ENCODE assay signal across 16 cellular contexts in the genomic region with DNA sequence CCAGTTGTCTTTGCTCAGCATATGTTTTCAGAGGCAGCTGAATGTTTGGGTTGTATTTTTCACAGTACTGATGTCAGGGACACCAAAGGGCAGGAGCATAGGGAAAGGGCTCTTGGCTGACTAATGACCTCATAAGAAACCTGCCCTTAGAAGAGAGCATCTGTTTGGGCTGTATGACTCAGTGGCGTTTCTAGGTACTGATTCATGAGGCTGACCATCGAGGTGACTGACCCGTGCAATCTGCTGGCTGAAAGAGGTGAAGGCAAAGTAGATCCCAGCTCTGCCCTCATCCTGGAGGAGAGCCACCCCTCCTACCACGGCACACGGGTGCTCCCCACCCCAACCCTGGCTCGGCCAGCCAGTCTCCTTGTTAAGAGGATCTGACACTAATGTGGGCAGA. TPM values are rescaled to one million over a fixed set of nuclear protein-coding genes. Genes with fewer than 3 reads are reported as not detected.
DNase-seq lines count a peak whose midpoint lies in the region; ATAC-seq and TF ChIP-seq lines count a peak whose summit lies in the region.
"Had no signal": no experiment of that assay in that cellular context is flagged by ENCODE, and none has a peak within 500 bp of the region (broad histone marks: within the 10 kb centered on the region; RNA-seq: fewer than 3 reads in every experiment).

No MANE protein-coding gene starts in this region.

- BruUV-seq in Calu3 (replicated peaks; lab: Mats Ljungman, UMichigan) = no TSS peak

- H3K79me2 ChIP-seq in fibroblast of lung (ENCODE audit: control insufficient read depth, insufficient read depth, low read length) = no peaks in the 10 kb centered on the region

- H3K27me3 ChIP-seq in RWPE2 (ENCODE audit: insufficient read depth, poor library complexity, severe bottlenecking) (no peaks in the 10 kb centered on the region), fibroblast of lung (ENCODE audit: control insufficient read depth, insufficient read depth, low read length) (no peaks in the 10 kb centered on the region), gastrocnemius medialis (no peaks in the 10 kb centered on the region)

- peak; percentile 30 to 47 for TF ChIP-seq POLR2A in gastrocnemius medialis (IDR thresholded peaks at IDR 0.05)

- CTCF ChIA-PET in Calu3 (lab: Charles Lee) (no interaction called here), HEK293T (lab: Yijun Ruan, JAX) (no interaction called here)

- H3K4me3 ChIP-seq in RWPE2 (ENCODE audit: severe bottlenecking) = no peak overlapping the region
- H3K4me3 ChIP-seq in fibroblast of lung (replicated peaks in 1 of 4; ENCODE audit: control extremely low read depth in 1 of 4, insufficient read depth in 1 of 4, low read depth in 3 of 4, low read length in 4 of 4) = no peak overlapping the region
- no peak overlapping the region for H3K4me3 ChIP-seq in gastrocnemius medialis
- H3K4me3 ChIP-seq: SK-N-MC had no signal

- no peak overlapping the region for H3K9ac ChIP-seq in fibroblast of lung (ENCODE audit: insufficient read depth, low read length)

- H3K4me3 Mint-ChIP-seq in Calu3 (ENCODE audit: low read depth, unreplicated experiment) = no peak overlapping the region
- H3K4me3 Mint-ChIP-seq: CD8-positive, alpha-beta memory T cell; nephron had no signal

- intact Hi-C loops in Calu3 (cut with micrococcal nuclease; ENCODE audit: unreplicated experiment) (no loop called here), gastrocnemius medialis (cut with DNase I; ENCODE audit: low total_unique reads) (loop anchor here (1.0 kb wide), 1 partner anchor 86 kb away; no protein-coding TSS in a partner anchor)

- peaks cover 12% of the 10 kb centered on the region for H3K36me3 Mint-ChIP-seq in Calu3 (ENCODE audit: insufficient read depth, unreplicated experiment)
- H3K36me3 Mint-ChIP-seq: CD8-positive, alpha-beta memory T cell had no signal

- TF ChIP-seq CTCF in Calu3 (IDR thresholded peaks at IDR 0.05; ENCODE audit: unreplicated experiment) = no peak
- no peak for TF ChIP-seq CTCF in RWPE2 (IDR thresholded peaks at IDR 0.05; ENCODE audit: poor library complexity, severe bottlenecking)
- no peak for TF ChIP-seq CTCF in fibroblast of lung (conservative IDR thresholded peaks at IDR 0.05 in 1 of 2, IDR thresholded peaks at IDR 0.05 in 1 of 2; ENCODE audit: low read depth in 1 of 2, low read length in 2 of 2)
- no peak for TF ChIP-seq CTCF in gastrocnemius medialis (IDR thresholded peaks at IDR 0.05 in 4 of 5, conservative IDR thresholded peaks at IDR 0.05 in 1 of 5)

- peak; percentile 88 for ATAC-seq in RWPE2 (ENCODE audit: low read depth)
- peak; percentile 95 to 98 for ATAC-seq in gastrocnemius medialis
- no peak for ATAC-seq in HG02588 (IDR thresholded peaks at IDR 0.05; ENCODE audit: unreplicated experiment)
- no peak for ATAC-seq in GM21576 (IDR thresholded peaks at IDR 0.05; ENCODE audit: unreplicated experiment)
- ATAC-seq: stimulated activated naive CD8-positive, alpha-beta T cell treated with anti-CD3 and anti-CD28 coated beads, Interleukin-15, Interleukin-2, amounts not matched to agents 100 U/mL and 50 U/mL, for 24 hours had no signal

- H3K4me2 ChIP-seq in fibroblast of lung (ENCODE audit: extremely low read depth, insufficient read depth, low read length) = peak overlapping the region; percentile 72

- no peaks in the 10 kb centered on the region for H3K9me3 ChIP-seq in RWPE2 (ENCODE audit: severe bottlenecking)
- no peaks in the 10 kb centered on the region for H3K9me3 ChIP-seq in fibroblast of lung (ENCODE audit: control insufficient read depth, insufficient read depth, low read depth, low read length)
- no peaks in the 10 kb centered on the region for H3K9me3 ChIP-seq in gastrocnemius medialis

- peaks cover 41% of the 10 kb centered on the region for H3K4me1 Mint-ChIP-seq in Calu3 (ENCODE audit: low read depth, unreplicated experiment)
- H3K4me1 Mint-ChIP-seq: CD8-positive, alpha-beta memory T cell had no signal

- no peaks in the 10 kb centered on the region for H3K9me3 Mint-ChIP-seq in Calu3 (ENCODE audit: low read depth, unreplicated experiment)
- H3K9me3 Mint-ChIP-seq: CD8-positive, alpha-beta memory T cell; nephron had no signal

- no peak overlapping the region for H2AFZ ChIP-seq in fibroblast of lung (ENCODE audit: low read length)

- in situ Hi-C loops in gastrocnemius medialis (cut with MboI; ENCODE audit: low sequenced_read_pairs in 4 of 4) = loop anchor here in 2 of 4 donors (10.0 kb wide), 1 partner anchor 85 kb away; no protein-coding TSS in a partner anchor

- no peaks in the 10 kb centered on the region for H3K27me3 Mint-ChIP-seq in Calu3 (ENCODE audit: unreplicated experiment)
- H3K27me3 Mint-ChIP-seq: CD8-positive, alpha-beta memory T cell had no signal

- POLR2A ChIA-PET in HEK293T (lab: Yijun Ruan, JAX) = no interaction called here

- H3K4me1 ChIP-seq in RWPE2 (ENCODE audit: insufficient read depth, poor library complexity, severe bottlenecking) (peaks cover 7% of the 10 kb centered on the region), fibroblast of lung (ENCODE audit: control insufficient read depth, extremely low read depth, insufficient read depth, low read length) (peaks cover 29% of the 10 kb centered on the region), gastrocnemius medialis (peaks cover 92 to 98% of the 10 kb centered on the region in 2 donors)

- H3K27ac ChIP-seq in RWPE2 (ENCODE audit: poor library complexity, severe bottlenecking) (no peak overlapping the region), fibroblast of lung (ENCODE audit: insufficient read depth, low read length) (peak overlapping the region; percentile 66), gastrocnemius medialis (peak overlapping the region; percentile 89 to 97 (median 94))
- H3K27ac ChIP-seq: SK-N-MC had no signal

- no peaks in the 10 kb centered on the region for H4K20me1 ChIP-seq in fibroblast of lung (ENCODE audit: control insufficient read depth, extremely low read depth, insufficient read depth, low read length)

- H3K36me3 ChIP-seq in RWPE2 (ENCODE audit: low read depth) (peaks cover 9% of the 10 kb centered on the region; the same call in 1 of the 2 replicates), fibroblast of lung (ENCODE audit: control insufficient read depth, insufficient read depth, low read length) (no peaks in the 10 kb centered on the region), gastrocnemius medialis (peaks cover 0 to 23% of the 10 kb centered on the region in 2 donors)

- peak overlapping the region; percentile 11 for H3K27ac Mint-ChIP-seq in Calu3 (ENCODE audit: unreplicated experiment)
- H3K27ac Mint-ChIP-seq: CD8-positive, alpha-beta memory T cell had no signal

- DNase-seq in Calu3 (peak; percentile 16), RWPE2 (ENCODE audit: low spot score) (no peak), fibroblast of lung (ENCODE audit: low read depth in 2 of 2) (peak; percentile 91 to 96), gastrocnemius medialis (peak; percentile 80 to 85), cerebellar cortex (ENCODE audit: low spot score) (no peak), HEK293T (ENCODE audit: extremely low spot score) (no peak)
- DNase-seq: activated CD4-positive, alpha-beta T cell treated with anti-CD3 and anti-CD28 coated beads for 4 hours; activated effector memory CD4-positive, alpha-beta T cell treated with Interleukin-2 at 50 U/mL for 16 hours; CD8-positive, alpha-beta memory T cell; effector memory CD4-positive, alpha-beta T cell; NCI-H446 treated with DMSO at 0.1 percent for 48 hours; stimulated activated naive CD8-positive, alpha-beta T cell treated with anti-CD3 and anti-CD28 coated beads, Interleukin-15, Interleukin-2, amounts not matched to agents 100 U/mL and 50 U/mL, for 24 hours had no signal

TF ChIP-seq in HEK293T, 16 proteins besides CTCF, POLR2A, EP300 and RAD21:
- TF ChIP-seq FOXK2 (IDR thresholded peaks at IDR 0.05) = no peak
- TF ChIP-seq SP1 (IDR thresholded peaks at IDR 0.05) = no peak
- TF ChIP-seq, protein P1, sequence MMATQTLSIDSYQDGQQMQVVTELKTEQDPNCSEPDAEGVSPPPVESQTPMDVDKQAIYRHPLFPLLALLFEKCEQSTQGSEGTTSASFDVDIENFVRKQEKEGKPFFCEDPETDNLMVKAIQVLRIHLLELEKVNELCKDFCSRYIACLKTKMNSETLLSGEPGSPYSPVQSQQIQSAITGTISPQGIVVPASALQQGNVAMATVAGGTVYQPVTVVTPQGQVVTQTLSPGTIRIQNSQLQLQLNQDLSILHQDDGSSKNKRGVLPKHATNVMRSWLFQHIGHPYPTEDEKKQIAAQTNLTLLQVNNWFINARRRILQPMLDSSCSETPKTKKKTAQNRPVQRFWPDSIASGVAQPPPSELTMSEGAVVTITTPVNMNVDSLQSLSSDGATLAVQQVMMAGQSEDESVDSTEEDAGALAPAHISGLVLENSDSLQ (IDR thresholded peaks at IDR 0.05) = no peak
- TF ChIP-seq SUZ12 (IDR thresholded peaks at IDR 0.05) = no peak
- no peak for TF ChIP-seq L3MBTL2 (conservative IDR thresholded peaks at IDR 0.05)
- no peak for TF ChIP-seq FOXA1 (IDR thresholded peaks at IDR 0.05)
- no peak for TF ChIP-seq BHLHE40 (IDR thresholded peaks at IDR 0.05; ENCODE audit: borderline replicate concordance)
- no peak for TF ChIP-seq ZNF384 (IDR thresholded peaks at IDR 0.05)
- TF ChIP-seq ARNT (IDR thresholded peaks at IDR 0.05) = no peak
- TF ChIP-seq FOXM1 (IDR thresholded peaks at IDR 0.05; ENCODE audit: borderline replicate concordance) = no peak
- TF ChIP-seq HDGF (IDR thresholded peaks at IDR 0.05; ENCODE audit: borderline replicate concordance) = no peak
- no peak for TF ChIP-seq CTBP1 (IDR thresholded peaks at IDR 0.05; ENCODE audit: borderline replicate concordance)

RNA-seq across cellular contexts. Expression of a gene that starts 8.3 kb away (rescaled TPM):
- 21.9 and 46.0 TPM in 2 replicates for total RNA-seq in Calu3 (2022)
- 40.1 and 60.1 TPM in 2 replicates for total RNA-seq in fibroblast of lung
- 29.7 and 137 TPM in 2 replicates for polyA plus RNA-seq in fibroblast of lung
- polyA plus RNA-seq in fibroblast of lung (2012) = 33.1 and 156 TPM in 2 replicates
- polyA minus RNA-seq in fibroblast of lung (ENCODE audit: low replicate concordance) = 22.1 and 94.8 TPM in 2 replicates
- 100 to 1,000 TPM in 3 of 4 donors, 10 to 100 TPM in 1; 96.0 to 581 (median 167) TPM for total RNA-seq in gastrocnemius medialis

Comparison
In these comparisons a context has a peak if more than half of its experiments do, and no peak if none do; other contexts are left out.
1. DNase-seq: peak in Calu3 (single experiment), fibroblast of lung (2 of 2) and gastrocnemius medialis (2 of 2); none in RWPE2 (single experiment), cerebellar cortex (single experiment) and HEK293T (single experiment).
2. ATAC-seq: peak in RWPE2 (single experiment) and gastrocnemius medialis (2 of 2); none in HG02588 (single experiment) and GM21576 (single experiment).